In genomic region chr15:67120839-67121540, GRCh38 we compare ENCODE assay signal across 8 cellular contexts.
DNase-seq lines count a peak whose midpoint lies in the region; ATAC-seq and TF ChIP-seq lines count a peak whose summit lies in the region.

No MANE protein-coding gene starts in this region.

- TF ChIP-seq CTCF in choroid plexus epithelial cell (conservative IDR thresholded peaks at IDR 0.05; ENCODE audit: low read depth, low read length) = no peak

- peak; percentile 49 for TF ChIP-seq POLR2A in GM18505 (IDR thresholded peaks at IDR 0.05; ENCODE audit: borderline replicate concordance, extremely low read depth, insufficient read depth, insufficient read length)

- no peak overlapping the region for H3K4me3 ChIP-seq in choroid plexus epithelial cell (ENCODE audit: low read depth, low read length)

- ATAC-seq in GM18505 (IDR thresholded peaks at IDR 0.05; ENCODE audit: unreplicated experiment) = peak; percentile 52
- peak; percentile 69 for ATAC-seq in HG03159 (IDR thresholded peaks at IDR 0.05; ENCODE audit: unreplicated experiment)
- no peak for ATAC-seq in GM21528 (IDR thresholded peaks at IDR 0.05; ENCODE audit: low FRiP score, unreplicated experiment)
- no peak for ATAC-seq in GM21515 (IDR thresholded peaks at IDR 0.05; ENCODE audit: unreplicated experiment)

- DNase-seq in activated CD4-positive, alpha-beta T cell treated with anti-CD3 and anti-CD28 coated beads, Interleukin-2, amount 50 U/mL, for 1 hour = peak; percentile 86
- DNase-seq in choroid plexus epithelial cell (ENCODE audit: low read depth) (peak; percentile 97), medulla oblongata (ENCODE audit: extremely low spot score) (peak; percentile 79)
- DNase-seq in stimulated activated CD4-positive, alpha-beta T cell treated with anti-CD3 and anti-CD28 coated beads, TNF-alpha, amount 100 ng/mL, for 48 hours (ENCODE audit: low read depth in 3 of 3) = peak; percentile 69 to 76 (median 75)

Comparison
In these comparisons a context has a peak if more than half of its experiments do, and no peak if none do; other contexts are left out.
1. ATAC-seq: peak in GM18505 (single experiment) and HG03159 (single experiment); none in GM21528 (single experiment) and GM21515 (single experiment).
2. Peak in every context shown above with its lines, with median percentiles within 50 percentile points of each other: DNase-seq.